In the genomic region with DNA sequence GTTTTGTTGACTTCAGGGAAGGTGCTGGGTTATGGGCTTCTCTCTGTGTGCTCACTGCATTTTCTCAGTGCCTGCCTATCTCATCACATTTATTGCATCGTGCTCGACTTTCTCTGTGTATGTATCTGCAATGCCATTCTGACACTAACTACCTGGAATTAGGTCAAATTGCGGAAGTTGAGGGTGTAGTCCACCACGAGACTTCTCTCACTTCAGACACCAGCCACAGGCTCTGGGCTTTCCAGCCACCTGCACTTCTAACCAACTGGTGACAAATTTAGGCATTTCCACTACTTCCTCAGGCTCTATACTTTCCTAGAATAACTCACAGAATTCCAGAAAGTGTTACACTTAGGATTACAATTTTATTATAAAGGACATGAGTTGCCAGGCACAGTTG, we compare ENCODE assay signal across 11 cellular contexts.
DNase-seq lines count a peak whose midpoint lies in the region; ATAC-seq lines count a peak whose summit lies in the region.
"Had no signal": no experiment of that assay in that cellular context is flagged by ENCODE, and none has a peak within 500 bp of the region (broad histone marks: within the 10 kb centered on the region; RNA-seq: fewer than 3 reads in every experiment).

No MANE protein-coding gene starts in this region.

- H3K27ac Mint-ChIP-seq in memory B cell: peak overlapping the region; percentile 96

- ATAC-seq in GM18870 (IDR thresholded peaks at IDR 0.05; ENCODE audit: unreplicated experiment): peak; percentile 78
- ATAC-seq in HG02571 (IDR thresholded peaks at IDR 0.05; ENCODE audit: unreplicated experiment): peak; percentile 75
- ATAC-seq in HG03575 (IDR thresholded peaks at IDR 0.05; ENCODE audit: extremely low read depth, insufficient number of reproducible peaks, low FRiP score, unreplicated experiment): peak; percentile 53
- ATAC-seq in memory B cell (ENCODE audit: low read depth): peak; percentile 90
- ATAC-seq: left cardiac atrium had no signal

- peaks cover 6% of the 10 kb centered on the region for H3K4me1 Mint-ChIP-seq in memory B cell

- H3K4me3 Mint-ChIP-seq in memory B cell: peak overlapping the region; percentile 4

- H3K36me3 Mint-ChIP-seq in memory B cell: no peaks in the 10 kb centered on the region

- peaks cover 1% of the 10 kb centered on the region for H3K9me3 Mint-ChIP-seq in memory B cell

- DNase-seq in memory B cell (ENCODE audit: low spot score in 2 of 2) (peak; percentile 34 to 60), DMS 273 (lab: John Stamatoyannopoulos, UW; ENCODE audit: unreplicated experiment) (no peak), SW480 (ENCODE audit: low spot score) (no peak), NCI-H1930 (lab: John Stamatoyannopoulos, UW) (no peak), glomerular visceral epithelial cell (ENCODE audit: extremely low spot score) (no peak)
- DNase-seq: colonic mucosa, left cardiac atrium, NCI-H187 had no signal

- no peaks in the 10 kb centered on the region for H3K27me3 Mint-ChIP-seq in memory B cell

Comparison
In these comparisons a context has a peak if more than half of its experiments do, and no peak if none do; other contexts are left out.
1. DNase-seq: peak in memory B cell (2 of 2); none in DMS 273 (single experiment), SW480 (single experiment), NCI-H1930 (0 of 2) and glomerular visceral epithelial cell (single experiment).
2. Peak in every context shown above with its lines, with median percentiles within 50 percentile points of each other: ATAC-seq.